ENCODE assay signal across 8 cellular contexts in the genomic region with DNA sequence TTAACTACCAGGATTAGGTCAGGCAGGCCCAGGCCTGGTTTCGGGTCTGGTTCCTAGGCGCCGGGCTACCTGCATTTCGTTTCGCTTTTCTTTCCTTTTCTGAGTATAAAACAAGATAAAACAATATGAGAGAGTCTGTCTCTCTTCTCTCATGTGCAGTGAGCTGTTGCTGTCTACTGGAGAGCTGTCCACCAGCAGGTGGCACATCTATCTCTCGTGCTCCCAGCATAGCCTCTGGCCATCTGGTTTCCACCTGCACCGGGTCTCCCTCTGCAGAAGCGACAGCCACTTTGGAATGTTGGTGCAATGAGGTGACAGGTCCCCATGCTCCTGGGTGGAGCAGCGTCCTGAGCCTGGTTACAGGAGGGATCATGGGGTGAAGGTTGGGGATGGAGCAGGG. TPM values are rescaled to one million over a fixed set of nuclear protein-coding genes. Genes with fewer than 3 reads are reported as not detected.
DNase-seq lines count a peak whose midpoint lies in the region; ATAC-seq, FAIRE-seq and TF ChIP-seq lines count a peak whose summit lies in the region.

No MANE protein-coding gene starts in this region.

- intact Hi-C loops in pancreas (cut with DNase I), result loop anchor here in 1 of 3 donors (5.0 kb wide), 1 partner anchor 111 kb away; no protein-coding TSS in a partner anchor

- H3K9me3 Mint-ChIP-seq in activated T-cell treated with anti-CD3 and anti-CD28 coated beads, Interleukin-2, amount 50 U/mL, for 72 hours, result no peaks in the 10 kb centered on the region

- peaks cover 11% of the 10 kb centered on the region for H3K4me1 Mint-ChIP-seq in activated T-cell treated with anti-CD3 and anti-CD28 coated beads, Interleukin-2, amount 50 U/mL, for 72 hours (ENCODE audit: low read depth)

- H3K4me1 ChIP-seq in foreskin keratinocyte (no peaks in the 10 kb centered on the region), pancreas (no peaks in the 10 kb centered on the region)

- peak; percentile 85 for ATAC-seq in activated T-cell treated with anti-CD3 and anti-CD28 coated beads, Interleukin-2, amount 50 U/mL, for 72 hours (replicated peaks in 1 of 2)
- ATAC-seq in foreskin keratinocyte (peak; percentile 62), pancreas (peak; percentile 64 to 95 (median 92)), HG02623 (IDR thresholded peaks at IDR 0.05; ENCODE audit: unreplicated experiment) (no peak)

- H3K27me3 ChIP-seq in foreskin keratinocyte, result no peaks in the 10 kb centered on the region
- H3K27me3 ChIP-seq in pancreas, result no peaks in the 10 kb centered on the region

- no peaks in the 10 kb centered on the region for H3K36me3 ChIP-seq in pancreas

- no peaks in the 10 kb centered on the region for H3K9me3 ChIP-seq in pancreas

- FAIRE-seq in pancreas (lab: Jason Lieb, UNC), result no peak

- no peak overlapping the region for H3K4me3 ChIP-seq in pancreas

- WGBS in pancreas, 2 donors, result 12 to 13% methylated on average over 9 of the region's 9 CpGs

- DNase-seq in AG08396 (ENCODE audit: low spot score) (peak; percentile 71), NCI-H345 (lab: John Stamatoyannopoulos, UW) (peak; percentile 55), foreskin keratinocyte (peak; percentile 26 to 39), pancreas (peak in 3 of 6 donors; percentile 18 to 57 (median 33))
- peak; percentile 19 to 33 for DNase-seq in activated T-cell treated with anti-CD3 and anti-CD28 coated beads, Interleukin-2, amount 50 U/mL, for 72 hours
- DNase-seq in effector CD4-positive, alpha-beta T cell, result no peak

- no peaks in the 10 kb centered on the region for H3K36me3 Mint-ChIP-seq in activated T-cell treated with anti-CD3 and anti-CD28 coated beads, Interleukin-2, amount 50 U/mL, for 72 hours (ENCODE audit: insufficient read depth in 2 of 2)

- no peak overlapping the region for H3K27ac Mint-ChIP-seq in activated T-cell treated with anti-CD3 and anti-CD28 coated beads, Interleukin-2, amount 50 U/mL, for 72 hours

- H3K27me3 Mint-ChIP-seq in activated T-cell treated with anti-CD3 and anti-CD28 coated beads, Interleukin-2, amount 50 U/mL, for 72 hours (ENCODE audit: low read depth), result no peaks in the 10 kb centered on the region

- TF ChIP-seq CTCF in GM12874 (IDR thresholded peaks at IDR 0.05; ENCODE audit: insufficient read depth, low read depth, low read length) (peak; percentile 53; the same call in 1 of the 2 replicates), foreskin keratinocyte (conservative IDR thresholded peaks at IDR 0.05) (peak; percentile 81), pancreas (IDR thresholded peaks at IDR 0.05) (peak; percentile 11 to 32 (median 27))

- peak overlapping the region; percentile 49 to 85 for H3K4me3 Mint-ChIP-seq in activated T-cell treated with anti-CD3 and anti-CD28 coated beads, Interleukin-2, amount 50 U/mL, for 72 hours

- no peak overlapping the region for H3K27ac ChIP-seq in foreskin keratinocyte
- no peak overlapping the region for H3K27ac ChIP-seq in pancreas

RNA-seq across cellular contexts. Expression of a gene that starts 27.7 kb away (rescaled TPM):
- total RNA-seq in activated T-cell treated with anti-CD3 and anti-CD28 coated beads, Interleukin-2, amount 50 U/mL, for 72 hours, result 1 to 10 TPM; 3.5 to 7.6 TPM
- total RNA-seq in foreskin keratinocyte (1.7 and 2.3 TPM in 2 replicates), pancreas (1 to 10 TPM in 1 of 6 donors, under 1 TPM in 4, not detected in 1; 0.12 to 1.7 (median 0.29) TPM)
- polyA plus RNA-seq in foreskin keratinocyte (1.5 and 1.7 TPM in 2 replicates), pancreas (under 1 TPM in 1 of 2 donors, not detected in 1; 0.54 TPM)

RNA-seq across cellular contexts. Expression of a gene that starts 27.8 kb away (rescaled TPM):
- 1 to 10 TPM; 2.7 to 3.2 TPM for total RNA-seq in activated T-cell treated with anti-CD3 and anti-CD28 coated beads, Interleukin-2, amount 50 U/mL, for 72 hours
- total RNA-seq in foreskin keratinocyte (0.03 and 0.04 TPM in 2 replicates), pancreas (under 1 TPM in 1 of 6 donors, not detected in 5; 0.06 TPM)
- polyA plus RNA-seq in foreskin keratinocyte (0.02 TPM in 1 of 2 replicates, not detected in the other), pancreas (not detected)

Comparison
In these comparisons a context has a peak if more than half of its experiments do, and no peak if none do; other contexts are left out.
1. CTCF ChIP-seq: peak in every context shown above with its lines; median percentile 81 in foreskin keratinocyte; 53 in GM12874; 27 in pancreas.